ENCODE assay signal across 17 cellular contexts in the genomic region with DNA sequence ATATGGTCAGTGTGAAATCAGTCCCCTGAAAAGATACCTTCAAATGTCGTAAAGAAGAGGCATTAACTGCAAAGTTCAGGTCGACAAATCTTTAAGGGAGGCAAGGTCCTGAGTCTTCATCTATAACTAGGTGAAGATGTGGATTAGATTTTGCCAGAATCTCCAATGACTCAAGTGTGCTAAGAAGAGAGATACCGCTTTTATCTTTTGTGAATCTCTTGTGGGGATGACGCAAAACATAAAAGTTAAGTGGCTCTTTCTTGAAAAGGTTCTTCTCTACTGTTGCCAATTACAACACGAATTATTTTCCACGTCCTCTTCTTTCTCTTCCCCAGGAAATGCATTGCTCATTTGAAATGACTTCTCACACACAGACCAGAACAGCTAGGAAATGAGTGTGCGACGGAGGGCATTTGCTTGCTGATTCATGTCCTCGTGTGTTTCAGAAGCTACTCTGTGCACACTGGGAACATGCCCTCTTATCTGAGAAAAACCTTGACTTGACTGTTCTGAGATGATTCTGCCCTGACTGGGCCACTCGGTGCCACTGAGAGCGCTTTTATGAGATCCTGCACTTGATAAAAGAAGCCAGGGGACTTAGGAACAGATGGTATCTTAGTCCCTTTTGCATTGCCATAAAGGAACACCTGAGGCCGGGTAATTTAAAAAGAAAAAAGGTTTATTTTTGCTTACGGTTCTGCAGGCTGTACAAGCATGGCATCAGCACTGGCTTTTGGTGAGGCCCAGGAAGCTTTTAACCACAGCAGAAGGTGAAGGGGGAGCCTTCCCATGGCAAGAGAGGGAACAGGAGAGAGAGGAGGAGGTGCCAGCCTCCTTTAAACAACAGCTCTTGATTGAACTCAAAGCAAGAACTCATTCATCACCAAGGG.
DNase-seq lines count a peak whose midpoint lies in the region; ATAC-seq and TF ChIP-seq lines count a peak whose summit lies in the region.
"Had no signal": no experiment of that assay in that cellular context is flagged by ENCODE, and none has a peak within 500 bp of the region (broad histone marks: within the 10 kb centered on the region; RNA-seq: fewer than 3 reads in every experiment).

No MANE protein-coding gene starts in this region.

- in situ Hi-C loops in KBM-7 (cut with MboI; ENCODE audit: low pct_unique_long_range_greater_than_20kb, low sequenced_read_pairs), result no loop called here

- DNase-seq in right atrium auricular region (ENCODE audit: low spot score), result peak; percentile 47
- no peak for DNase-seq in left ventricle myocardium inferior
- peak; percentile 40 for DNase-seq in KBM-7
- peak; percentile 29 to 39 for DNase-seq in activated T-cell treated with anti-CD3 and anti-CD28 coated beads, Interleukin-2, amount 50 U/mL, for 72 hours
- DNase-seq in stimulated activated naive CD8-positive, alpha-beta T cell treated with anti-CD3 and anti-CD28 coated beads, Interleukin-15, Interleukin-2, amounts not matched to agents 100 U/mL and 50 U/mL, for 24 hours, result no peak
- no peak for DNase-seq in activated gamma-delta T cell (lab: John Stamatoyannopoulos, UW)
- no peak for DNase-seq in activated CD8-positive, alpha-beta memory T cell treated with anti-CD3 and anti-CD28 coated beads, Interleukin-2, amount 50 U/mL, for 4 hours
- DNase-seq in T-helper 17 cell, result no peak
- DNase-seq: DMS79 treated with DMSO at 0.1 percent for 48 hours; lower lobe of right lung; naive thymus-derived CD8-positive, alpha-beta T cell; NCI-H1092; NCI-H2227 treated with DMSO at 0.1 percent for 48 hours; SHP77 treated with DMSO at 0.1 percent for 48 hours; upper lobe of left lung had no signal

- ATAC-seq in activated T-cell treated with anti-CD3 and anti-CD28 coated beads, Interleukin-2, amount 50 U/mL, for 72 hours (replicated peaks in 1 of 2), result peak; percentile 96 to 97
- ATAC-seq in stimulated activated naive CD8-positive, alpha-beta T cell treated with anti-CD3 and anti-CD28 coated beads, Interleukin-15, Interleukin-2, amounts not matched to agents 100 U/mL and 50 U/mL, for 24 hours, result peak; percentile 73
- ATAC-seq in T-helper 17 cell, result no peak
- ATAC-seq: naive thymus-derived CD8-positive, alpha-beta T cell had no signal

- H3K27ac Mint-ChIP-seq in activated T-cell treated with anti-CD3 and anti-CD28 coated beads, Interleukin-2, amount 50 U/mL, for 72 hours, result no peak overlapping the region
- H3K27ac Mint-ChIP-seq in T-helper 17 cell, result no peak overlapping the region

- H3K4me1 ChIP-seq in right atrium auricular region (no peaks in the 10 kb centered on the region), left ventricle myocardium inferior (no peaks in the 10 kb centered on the region)
- H3K4me1 ChIP-seq: lower lobe of right lung, upper lobe of left lung had no signal

- H3K4me1 Mint-ChIP-seq in activated T-cell treated with anti-CD3 and anti-CD28 coated beads, Interleukin-2, amount 50 U/mL, for 72 hours (ENCODE audit: low read depth), result peaks cover 25% of the 10 kb centered on the region
- H3K4me1 Mint-ChIP-seq in T-helper 17 cell, result no peaks in the 10 kb centered on the region
- H3K4me1 Mint-ChIP-seq: central memory CD8-positive, alpha-beta T cell had no signal

- peaks cover 34% of the 10 kb centered on the region for H3K27me3 Mint-ChIP-seq in activated T-cell treated with anti-CD3 and anti-CD28 coated beads, Interleukin-2, amount 50 U/mL, for 72 hours (ENCODE audit: low read depth)
- H3K27me3 Mint-ChIP-seq in T-helper 17 cell, result peaks cover 60% of the 10 kb centered on the region

- H3K27ac ChIP-seq in right atrium auricular region (no peak overlapping the region), left ventricle myocardium inferior (replicated peaks) (no peak overlapping the region)
- H3K27ac ChIP-seq: BLaER1, lower lobe of right lung, upper lobe of left lung had no signal

- H3K4me3 ChIP-seq in right atrium auricular region (no peak overlapping the region), left ventricle myocardium inferior (no peak overlapping the region)
- H3K4me3 ChIP-seq: BLaER1, lower lobe of right lung, upper lobe of left lung had no signal

- H3K36me3 Mint-ChIP-seq in activated T-cell treated with anti-CD3 and anti-CD28 coated beads, Interleukin-2, amount 50 U/mL, for 72 hours (ENCODE audit: insufficient read depth in 2 of 2), result no peaks in the 10 kb centered on the region
- H3K36me3 Mint-ChIP-seq in T-helper 17 cell (ENCODE audit: low read depth), result no peaks in the 10 kb centered on the region
- H3K36me3 Mint-ChIP-seq: naive thymus-derived CD8-positive, alpha-beta T cell had no signal

- intact Hi-C loops in left ventricle myocardium inferior (cut with micrococcal nuclease), result no loop called here

- no peaks in the 10 kb centered on the region for H3K9me3 Mint-ChIP-seq in activated T-cell treated with anti-CD3 and anti-CD28 coated beads, Interleukin-2, amount 50 U/mL, for 72 hours
- H3K9me3 Mint-ChIP-seq: central memory CD8-positive, alpha-beta T cell; naive thymus-derived CD8-positive, alpha-beta T cell had no signal

- peak overlapping the region; percentile 19 to 29 for H3K4me3 Mint-ChIP-seq in activated T-cell treated with anti-CD3 and anti-CD28 coated beads, Interleukin-2, amount 50 U/mL, for 72 hours
- H3K4me3 Mint-ChIP-seq in T-helper 17 cell, result no peak overlapping the region
- H3K4me3 Mint-ChIP-seq: central memory CD8-positive, alpha-beta T cell; naive thymus-derived CD8-positive, alpha-beta T cell had no signal

- no peaks in the 10 kb centered on the region for H3K27me3 ChIP-seq in right atrium auricular region
- peaks cover 44% of the 10 kb centered on the region for H3K27me3 ChIP-seq in left ventricle myocardium inferior (ENCODE audit: low read depth)
- H3K27me3 ChIP-seq: BLaER1, upper lobe of left lung had no signal

- no peak for TF ChIP-seq CTCF in right atrium auricular region (IDR thresholded peaks at IDR 0.05)
- no peak for TF ChIP-seq CTCF in left ventricle myocardium inferior (IDR thresholded peaks at IDR 0.05; ENCODE audit: borderline replicate concordance)

- H3K36me3 ChIP-seq in right atrium auricular region (no peaks in the 10 kb centered on the region), left ventricle myocardium inferior (no peaks in the 10 kb centered on the region)
- H3K36me3 ChIP-seq: BLaER1, lower lobe of right lung, upper lobe of left lung had no signal

- no peaks in the 10 kb centered on the region for H3K9me3 ChIP-seq in right atrium auricular region
- no peaks in the 10 kb centered on the region for H3K9me3 ChIP-seq in left ventricle myocardium inferior (replicated peaks)
- no peaks in the 10 kb centered on the region for H3K9me3 ChIP-seq in T-helper 17 cell (ENCODE audit: control insufficient read depth, low read length, poor library complexity, severe bottlenecking)
- H3K9me3 ChIP-seq: BLaER1, lower lobe of right lung, upper lobe of left lung had no signal

Comparison
In these comparisons a context has a peak if more than half of its experiments do, and no peak if none do; other contexts are left out.
1. DNase-seq: peak in right atrium auricular region (single experiment), KBM-7 (single experiment) and activated T-cell treated with anti-CD3 and anti-CD28 coated beads, Interleukin-2, amount 50 U/mL, for 72 hours (2 of 2); none in left ventricle myocardium inferior (single experiment), stimulated activated naive CD8-positive, alpha-beta T cell treated with anti-CD3 and anti-CD28 coated beads, Interleukin-15, Interleukin-2, amounts not matched to agents 100 U/mL and 50 U/mL, for 24 hours (single experiment), activated gamma-delta T cell (single experiment), activated CD8-positive, alpha-beta memory T cell treated with anti-CD3 and anti-CD28 coated beads, Interleukin-2, amount 50 U/mL, for 4 hours (single experiment) and T-helper 17 cell (0 of 3).